ENCODE assay signal across 28 cellular contexts in genomic region chr11:10664511-10664910, GRCh38. TPM values are rescaled to one million over a fixed set of nuclear protein-coding genes. Genes with fewer than 3 reads are reported as not detected.
DNase-seq lines count a peak whose midpoint lies in the region; ATAC-seq and TF ChIP-seq lines count a peak whose summit lies in the region.
"Had no signal": no experiment of that assay in that cellular context is flagged by ENCODE, and none has a peak within 500 bp of the region (broad histone marks: within the 10 kb centered on the region; RNA-seq: fewer than 3 reads in every experiment).

No MANE protein-coding gene starts in this region.

- H3K4me1 Mint-ChIP-seq in Caco-2 (ENCODE audit: low read depth, unreplicated experiment), result peaks cover 65% of the 10 kb centered on the region
- H3K4me1 Mint-ChIP-seq: immature natural killer cell, T-cell had no signal

- peaks cover 11% of the 10 kb centered on the region for H3K9me3 Mint-ChIP-seq in Caco-2 (ENCODE audit: unreplicated experiment)
- H3K9me3 Mint-ChIP-seq: activated B cell treated with CpG ODN at 0.5 μM for 24 hours; activated naive CD4-positive, alpha-beta T cell treated with anti-CD3 and anti-CD28 coated beads for 36 hours; IgD-negative memory B cell; immature natural killer cell; memory B cell; neural progenitor cell; stimulated activated naive B cell treated with anti-CD40 and anti-IgM and Interleukin-4, amounts not matched to agents 10 μg/mL and 1 μg/mL and 100 μg/mL, for 72 hours; T-cell had no signal

- H3K36me3 Mint-ChIP-seq in Caco-2 (ENCODE audit: insufficient read depth, unreplicated experiment), result peaks cover 9% of the 10 kb centered on the region
- H3K36me3 Mint-ChIP-seq: IgD-negative memory B cell; immature natural killer cell; memory B cell; neural progenitor cell; stimulated activated naive B cell treated with anti-CD40 and anti-IgM and Interleukin-4, amounts not matched to agents 10 μg/mL and 1 μg/mL and 100 μg/mL, for 72 hours; T-cell had no signal

- CTCF ChIA-PET in Caco-2 (lab: Charles Lee), result no interaction called here

- POLR2A ChIA-PET in Caco-2 (lab: Charles Lee), result no interaction called here

- H4K20me1 ChIP-seq in SU-DHL-6 (ENCODE audit: low read depth, low read length) (no peaks in the 10 kb centered on the region), MM.1S (ENCODE audit: insufficient read depth, low read length) (no peaks in the 10 kb centered on the region)

- peak overlapping the region; percentile 24 for H3K27ac Mint-ChIP-seq in Caco-2 (ENCODE audit: unreplicated experiment)
- H3K27ac Mint-ChIP-seq: activated B cell treated with CpG ODN at 0.5 μM for 24 hours; activated naive CD4-positive, alpha-beta T cell treated with anti-CD3 and anti-CD28 coated beads for 36 hours; immature natural killer cell; memory B cell; neural progenitor cell; stimulated activated naive B cell treated with anti-CD40 and anti-IgM and Interleukin-4, amounts not matched to agents 10 μg/mL and 1 μg/mL and 100 μg/mL, for 72 hours; T-cell had no signal

- H3K9me2 ChIP-seq in SU-DHL-6 (replicated peaks; ENCODE audit: insufficient read depth, low read length) (no peaks in the 10 kb centered on the region), MM.1S (replicated peaks; ENCODE audit: insufficient read depth, low read length) (no peaks in the 10 kb centered on the region)

- no peak for ATAC-seq in gastroesophageal sphincter
- ATAC-seq: esophagus mucosa, GM12878, sciatic nerve, T-cell had no signal

- H3K27me3 ChIP-seq in Caco-2 (replicated peaks; ENCODE audit: control insufficient read depth, insufficient read depth, low read length), result no peaks in the 10 kb centered on the region
- H3K27me3 ChIP-seq in SU-DHL-6 (ENCODE audit: low read length), result no peaks in the 10 kb centered on the region; the same call in 1 of the 2 replicates
- H3K27me3 ChIP-seq in gastroesophageal sphincter, result no peaks in the 10 kb centered on the region
- H3K27me3 ChIP-seq in testis, result no peaks in the 10 kb centered on the region
- no peaks in the 10 kb centered on the region for H3K27me3 ChIP-seq in MM.1S (replicated peaks; ENCODE audit: insufficient read depth, low read length)
- H3K27me3 ChIP-seq: neural progenitor cell, Peyer's patch had no signal

- no peak for TF ChIP-seq EP300 in gastroesophageal sphincter (IDR thresholded peaks at IDR 0.05)

- H2AFZ ChIP-seq in SU-DHL-6 (ENCODE audit: low read depth, low read length, severe bottlenecking), result peak overlapping the region; percentile 33
- H2AFZ ChIP-seq in MM.1S (ENCODE audit: low read length), result no peak overlapping the region
- H2AFZ ChIP-seq: neural progenitor cell had no signal

- H3F3A ChIP-seq in SU-DHL-6 (ENCODE audit: insufficient read depth), result no peaks in the 10 kb centered on the region
- no peaks in the 10 kb centered on the region for H3F3A ChIP-seq in MM.1S (ENCODE audit: insufficient read depth, low read length)

- H3K4me3 ChIP-seq in Caco-2 (ENCODE audit: low read depth, low read length), result no peak overlapping the region
- no peak overlapping the region for H3K4me3 ChIP-seq in SU-DHL-6 (ENCODE audit: insufficient read depth, low read length, poor library complexity, severe bottlenecking)
- no peak overlapping the region for H3K4me3 ChIP-seq in gastroesophageal sphincter
- no peak overlapping the region for H3K4me3 ChIP-seq in testis
- H3K4me3 ChIP-seq in MM.1S (ENCODE audit: low read length), result no peak overlapping the region
- H3K4me3 ChIP-seq: GM12878, neural progenitor cell, Peyer's patch had no signal

- DNase-seq in Caco-2 (no peak), testis (no peak), AG08395 (ENCODE audit: low spot score) (no peak), MM.1S (no peak), NCI-H1092 (lab: John Stamatoyannopoulos, UW) (no peak)
- DNase-seq: activated B cell treated with CpG ODN at 0.5 μM for 24 hours; activated naive CD4-positive, alpha-beta T cell treated with anti-CD3 and anti-CD28 coated beads for 36 hours; effector memory CD4-positive, alpha-beta T cell; foreskin melanocyte; hypothalamus; immature natural killer cell; NCI-H1105 treated with DMSO at 0.1 percent for 48 hours; NCI-H1930; NCI-H526; Peyer's patch; posterior cingulate gyrus; stimulated activated CD4-positive, alpha-beta T cell treated with anti-CD3 and anti-CD28 coated beads, Interleukin-4, amount 100 ng/mL, for 4 hours; stimulated activated naive B cell treated with anti-CD40 and anti-IgM and Interleukin-4, amounts not matched to agents 10 μg/mL and 1 μg/mL and 100 μg/mL, for 72 hours; T-cell had no signal

- H3K4me1 ChIP-seq in Caco-2 (peaks cover 63% of the 10 kb centered on the region), gastroesophageal sphincter (peaks cover 35 to 100% (median 40%) of the 10 kb centered on the region in 3 donors), testis (peaks cover 41% of the 10 kb centered on the region), MM.1S (ENCODE audit: low read length) (peaks cover 18% of the 10 kb centered on the region)
- H3K4me1 ChIP-seq: neural progenitor cell had no signal

- H3K9me3 ChIP-seq in Caco-2 (no peaks in the 10 kb centered on the region; the same call in 1 of the 2 replicates), SU-DHL-6 (ENCODE audit: insufficient read depth, low read length) (no peaks in the 10 kb centered on the region), gastroesophageal sphincter (no peaks in the 10 kb centered on the region), testis (no peaks in the 10 kb centered on the region), MM.1S (replicated peaks; ENCODE audit: insufficient read depth, low read length) (no peaks in the 10 kb centered on the region)
- H3K9me3 ChIP-seq: Peyer's patch had no signal

- no TSS peak for BruUV-seq in Caco-2 (replicated peaks; lab: Mats Ljungman, UMichigan)

- no peaks in the 10 kb centered on the region for H3K27me3 Mint-ChIP-seq in Caco-2 (ENCODE audit: insufficient read depth, unreplicated experiment)
- H3K27me3 Mint-ChIP-seq: activated B cell treated with CpG ODN at 0.5 μM for 24 hours, memory B cell had no signal

- TF ChIP-seq POLR2A in gastroesophageal sphincter (IDR thresholded peaks at IDR 0.05) (no peak), testis (IDR thresholded peaks at IDR 0.05) (no peak)

- no peak overlapping the region for H3K4me3 Mint-ChIP-seq in Caco-2 (ENCODE audit: unreplicated experiment)
- H3K4me3 Mint-ChIP-seq: activated B cell treated with CpG ODN at 0.5 μM for 24 hours; activated naive CD4-positive, alpha-beta T cell treated with anti-CD3 and anti-CD28 coated beads for 36 hours; IgD-negative memory B cell; immature natural killer cell; memory B cell; neural progenitor cell; stimulated activated naive B cell treated with anti-CD40 and anti-IgM and Interleukin-4, amounts not matched to agents 10 μg/mL and 1 μg/mL and 100 μg/mL, for 72 hours; T-cell had no signal

- H3K79me2 ChIP-seq in SU-DHL-6 (ENCODE audit: insufficient read depth, low read length) (no peaks in the 10 kb centered on the region), MM.1S (ENCODE audit: low read length) (no peaks in the 10 kb centered on the region)

- TF ChIP-seq CTCF in Caco-2 (IDR thresholded peaks at IDR 0.05; ENCODE audit: insufficient read depth in 1 of 2, low read depth in 1 of 2, low read length in 1 of 2, severe bottlenecking in 1 of 2, unreplicated experiment in 1 of 2), result no peak
- no peak for TF ChIP-seq CTCF in SU-DHL-6 (IDR thresholded peaks at IDR 0.05; ENCODE audit: insufficient read depth, low read length, poor library complexity, severe bottlenecking)
- TF ChIP-seq CTCF in gastroesophageal sphincter (IDR thresholded peaks at IDR 0.05), result no peak
- no peak for TF ChIP-seq CTCF in testis (IDR thresholded peaks at IDR 0.05)
- TF ChIP-seq CTCF in MM.1S (IDR thresholded peaks at IDR 0.05; ENCODE audit: low read length), result no peak

- no CpG with 5 or more reads among the region's 1 CpG for whole genome bisulfite sequencing in gastroesophageal sphincter (ENCODE audit: low coverage in 1 of 2), 2 donors
- WGBS in testis, 2 donors, result 92% methylated on average over 1 of the region's 1 CpG; no CpG with 5 or more reads in 1 of the 2 donors

- H3K27ac ChIP-seq in SU-DHL-6 (ENCODE audit: low read depth, low read length) (no peak overlapping the region), gastroesophageal sphincter (peak overlapping the region; percentile 0 to 93 (median 86)), testis (peak overlapping the region; percentile 21 to 80), MM.1S (ENCODE audit: low read length) (no peak overlapping the region)
- H3K27ac ChIP-seq: neural progenitor cell had no signal

- intact Hi-C loops in Caco-2 (cut with micrococcal nuclease; ENCODE audit: unreplicated experiment) (no loop called here), testis (cut with DNase I; ENCODE audit: low total_unique reads) (no loop called here)

- H3K36me3 ChIP-seq in Caco-2 (ENCODE audit: control insufficient read depth, insufficient read depth, low read length) (no peaks in the 10 kb centered on the region), SU-DHL-6 (ENCODE audit: low read length) (no peaks in the 10 kb centered on the region), gastroesophageal sphincter (no peaks in the 10 kb centered on the region), testis (ENCODE audit: low read depth, missing control alignments) (no peaks in the 10 kb centered on the region), MM.1S (replicated peaks; ENCODE audit: insufficient read depth, low read length) (no peaks in the 10 kb centered on the region)
- H3K36me3 ChIP-seq: neural progenitor cell, Peyer's patch had no signal

- no peak overlapping the region for H3K9ac ChIP-seq in SU-DHL-6 (ENCODE audit: low read length)
- no peak overlapping the region for H3K9ac ChIP-seq in MM.1S (ENCODE audit: low read length)
- H3K9ac ChIP-seq: neural progenitor cell had no signal

- no peak overlapping the region for H3K4me2 ChIP-seq in SU-DHL-6 (ENCODE audit: low read depth, low read length, poor library complexity, severe bottlenecking)
- no peak overlapping the region for H3K4me2 ChIP-seq in MM.1S (ENCODE audit: low read depth, low read length)
- H3K4me2 ChIP-seq: neural progenitor cell had no signal

RNA-seq across cellular contexts. Expression of gene IRAG1, which starts 29.0 kb away (rescaled TPM):
- total RNA-seq in Caco-2 (2022) (0.35 and 0.64 TPM in 2 replicates), gastroesophageal sphincter (100 to 1,000 TPM; 156 to 408 (median 278) TPM), testis (10 to 100 TPM; 17.7 to 23.1 TPM)
- 28.6 TPM for polyA plus RNA-seq in testis (ENCODE audit: insufficient read depth, low read depth, low replicate concordance)
- total RNA-seq: activated B cell treated with CpG ODN at 0.5 μM for 24 hours; activated naive CD4-positive, alpha-beta T cell treated with anti-CD3 and anti-CD28 coated beads for 36 hours; Daoy had no signal

Comparison
In these comparisons a context has a peak if more than half of its experiments do, and no peak if none do; other contexts are left out.
1. H3K27ac ChIP-seq: peak in gastroesophageal sphincter (4 of 4) and testis (2 of 2); none in SU-DHL-6 (single experiment) and MM.1S (single experiment).
2. RNA of gene IRAG1, which starts 29.0 kb away (total RNA-seq): 156 to 408 TPM in gastroesophageal sphincter and 17.7 to 23.1 TPM in testis; 0.35 to 0.64 TPM in Caco-2; every median in the first group is over 10 times any median in the second.